13 cellular contexts compared by ENCODE assay signal in genomic region chr1:225825078-225825477, GRCh38. TPM values are rescaled to one million over a fixed set of nuclear protein-coding genes. Genes with fewer than 3 reads are reported as not detected.
DNase-seq lines count a peak whose midpoint lies in the region; ATAC-seq and TF ChIP-seq lines count a peak whose summit lies in the region.
"Had no signal": no experiment of that assay in that cellular context is flagged by ENCODE, and none has a peak within 500 bp of the region (broad histone marks: within the 10 kb centered on the region; RNA-seq: fewer than 3 reads in every experiment).

No MANE protein-coding gene starts in this region.

- H3F3A ChIP-seq in smooth muscle cell (ENCODE audit: low read depth): no peaks in the 10 kb centered on the region

- DNase-seq in NCI-H128 (lab: John Stamatoyannopoulos, UW; ENCODE audit: unreplicated experiment) (peak; percentile 58), RWPE1 (ENCODE audit: low spot score) (no peak), mucosa of descending colon (peak in 1 of 3 donors; percentile 20), glomerular visceral epithelial cell (ENCODE audit: extremely low spot score) (no peak), smooth muscle cell (lab: John Stamatoyannopoulos, UW; ENCODE audit: unreplicated experiment) (no peak)
- DNase-seq: activated CD4-positive, alpha-beta T cell treated with anti-CD3 and anti-CD28 coated beads, Interleukin-2, amount 10 ng/mL, durations not matched to agents 7 days and 5 days; MV-4-11; nucleus accumbens had no signal

- CTCF ChIA-PET in RWPE1 (lab: Yijun Ruan, JAX): interaction anchor here (0.6 to 1.4 kb wide), 3 partner anchors 58 to 357 kb away, joined by 3 to 4 read pairs (median 3); no protein-coding TSS in a partner anchor

- no peak overlapping the region for H2AFZ ChIP-seq in smooth muscle cell (ENCODE audit: low read depth)

- peak; percentile 20 for ATAC-seq in mucosa of descending colon
- no peak for ATAC-seq in GM19397 (IDR thresholded peaks at IDR 0.05; ENCODE audit: unreplicated experiment)
- ATAC-seq in HG03159 (IDR thresholded peaks at IDR 0.05; ENCODE audit: unreplicated experiment): no peak

- no peak overlapping the region for H3K4me2 ChIP-seq in smooth muscle cell

- H3K9me3 ChIP-seq in mucosa of descending colon: no peaks in the 10 kb centered on the region
- no peaks in the 10 kb centered on the region for H3K9me3 ChIP-seq in smooth muscle cell (replicated peaks; ENCODE audit: low read depth)
- H3K9me3 ChIP-seq: breast epithelium had no signal

- H3K4me1 ChIP-seq in mucosa of descending colon (ENCODE audit: low read depth): peaks cover 2% of the 10 kb centered on the region
- peaks cover 19% of the 10 kb centered on the region for H3K4me1 ChIP-seq in smooth muscle cell (ENCODE audit: low read depth)
- H3K4me1 ChIP-seq: breast epithelium had no signal

- POLR2A ChIA-PET in RWPE1 (lab: Yijun Ruan, JAX; ENCODE audit: low non-redundant PET): no interaction called here

- H3K9ac ChIP-seq in smooth muscle cell (ENCODE audit: low read depth): no peak overlapping the region

- H3K4me3 ChIP-seq in mucosa of descending colon: no peak overlapping the region
- no peak overlapping the region for H3K4me3 ChIP-seq in smooth muscle cell
- H3K4me3 ChIP-seq: breast epithelium, lung had no signal

- no peaks in the 10 kb centered on the region for H3K27me3 ChIP-seq in smooth muscle cell (ENCODE audit: low read depth)
- H3K27me3 ChIP-seq: breast epithelium had no signal

- 94% methylated on average over 6 of the region's 6 CpGs for WGBS in smooth muscle cell (ENCODE audit: low lambda C conversion rate)

- peak overlapping the region; percentile 49 for H3K27ac ChIP-seq in C4-2B
- H3K27ac ChIP-seq in RWPE1: peak overlapping the region; percentile 68
- no peak overlapping the region for H3K27ac ChIP-seq in smooth muscle cell (ENCODE audit: low read depth)

- peaks cover 11% of the 10 kb centered on the region for H3K79me2 ChIP-seq in smooth muscle cell (ENCODE audit: low read depth)

- intact Hi-C loops in mucosa of descending colon (cut with DNase I, micrococcal nuclease): no loop called here

- H4K20me1 ChIP-seq in smooth muscle cell (ENCODE audit: low read depth): peaks cover 24% of the 10 kb centered on the region

- TF ChIP-seq CTCF in C4-2B (conservative IDR thresholded peaks at IDR 0.05) (no peak), RWPE1 (conservative IDR thresholded peaks at IDR 0.05; ENCODE audit: low read depth) (no peak), mucosa of descending colon (IDR thresholded peaks at IDR 0.05) (no peak), smooth muscle cell (IDR thresholded peaks at IDR 0.05; ENCODE audit: borderline replicate concordance, insufficient read depth, poor library complexity, severe bottlenecking) (no peak)

- no peaks in the 10 kb centered on the region for H3K36me3 ChIP-seq in mucosa of descending colon (ENCODE audit: low read depth)
- no peaks in the 10 kb centered on the region for H3K36me3 ChIP-seq in smooth muscle cell (ENCODE audit: low read depth)
- H3K36me3 ChIP-seq: breast epithelium had no signal

RNA-seq across cellular contexts. Expression of gene EPHX1, which starts 15.2 kb away (rescaled TPM):
- total RNA-seq in mucosa of descending colon (10 to 100 TPM; 48.8 to 86.3 (median 68.0) TPM), smooth muscle cell (9.8 and 16.1 TPM in 2 replicates)
- 22.2 and 29.2 TPM in 2 replicates for polyA plus RNA-seq in smooth muscle cell

RNA-seq across cellular contexts. Expression of gene SRP9, which starts 47.5 kb away (rescaled TPM):
- total RNA-seq in mucosa of descending colon (100 to 1,000 TPM; 168 to 208 (median 187) TPM), smooth muscle cell (394 and 449 TPM in 2 replicates)
- 301 TPM in 2 replicates for polyA plus RNA-seq in smooth muscle cell

RNA-seq across cellular contexts. Expression of gene TMEM63A, which starts 57.1 kb away (rescaled TPM):
- 100 to 1,000 TPM; 115 to 192 (median 147) TPM for total RNA-seq in mucosa of descending colon
- 12.0 and 12.3 TPM in 2 replicates for total RNA-seq in smooth muscle cell
- polyA plus RNA-seq in smooth muscle cell: 10.9 and 17.9 TPM in 2 replicates
